Comparison of ENCODE assay signal across 8 cellular contexts in the genomic region with DNA sequence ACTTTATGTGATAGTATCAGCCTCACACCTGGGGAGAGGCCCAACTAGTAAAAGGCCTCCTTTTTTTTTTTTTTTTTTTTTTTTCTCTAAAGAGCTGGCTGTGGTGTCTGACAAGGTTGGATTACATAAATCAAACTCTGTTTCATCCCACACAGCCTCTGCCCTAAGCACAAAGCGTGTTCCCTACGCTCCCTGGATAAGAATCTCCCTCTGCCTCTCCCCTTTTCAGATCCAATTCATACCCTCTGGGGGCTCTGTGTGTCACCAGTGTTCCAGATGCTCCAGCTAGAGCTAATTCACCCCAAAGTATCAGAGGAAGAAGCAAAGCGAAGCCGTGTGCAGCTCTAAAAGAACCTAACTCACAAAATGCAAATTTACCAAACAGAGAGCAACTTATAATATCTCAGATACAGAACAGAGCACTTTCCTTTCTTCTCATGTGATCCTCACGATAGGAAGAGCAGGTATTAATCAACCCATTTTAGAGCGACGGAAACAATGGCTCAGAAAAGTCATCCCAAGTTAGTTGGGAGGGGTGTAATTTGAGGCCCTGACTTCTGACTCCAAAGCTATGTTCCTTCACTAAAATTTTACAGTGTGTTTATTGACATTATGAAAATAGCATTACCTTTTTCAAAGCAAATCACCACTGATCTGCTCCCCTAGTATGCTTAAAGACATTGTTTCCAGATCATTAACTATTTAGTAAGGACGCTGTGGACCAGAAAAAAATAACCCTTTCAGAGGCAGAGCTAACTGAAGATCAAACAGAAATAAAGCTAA. TPM values are rescaled to one million over a fixed set of nuclear protein-coding genes. Genes with fewer than 3 reads are reported as not detected.
DNase-seq lines count a peak whose midpoint lies in the region; ATAC-seq and TF ChIP-seq lines count a peak whose summit lies in the region.

No MANE protein-coding gene starts in this region.

- DNase-seq in A673 (ENCODE audit: low spot score) (no peak), activated gamma-delta T cell (lab: John Stamatoyannopoulos, UW) (no peak), NCI-H446 (lab: John Stamatoyannopoulos, UW) (no peak), NCI-H1092 (lab: John Stamatoyannopoulos, UW) (no peak)

- no peak for TF ChIP-seq POLR2A in gastroesophageal sphincter (IDR thresholded peaks at IDR 0.05)

- H3K4me1 ChIP-seq in A673 (ENCODE audit: insufficient read depth, low read length, poor library complexity, severe bottlenecking) (peaks cover 91% of the 10 kb centered on the region), gastroesophageal sphincter (peaks cover 25 to 100% (median 71%) of the 10 kb centered on the region in 3 donors)

- H3K9me3 ChIP-seq in A673 (ENCODE audit: low read depth, low read length, poor library complexity, severe bottlenecking): no peaks in the 10 kb centered on the region
- H3K9me3 ChIP-seq in gastroesophageal sphincter: no peaks in the 10 kb centered on the region

- H3K27ac ChIP-seq in A673 (ENCODE audit: low read depth, low read length, poor library complexity, severe bottlenecking) (peak overlapping the region; percentile 73), gastroesophageal sphincter (peak overlapping the region in 3 of 4 donors; percentile 91 to 93 (median 93))

- no peak overlapping the region for H3K4me3 ChIP-seq in A673 (ENCODE audit: low read depth, low read length, poor library complexity, severe bottlenecking)
- H3K4me3 ChIP-seq in gastroesophageal sphincter: no peak overlapping the region

- ATAC-seq in GM18907 (IDR thresholded peaks at IDR 0.05; ENCODE audit: unreplicated experiment) (peak; percentile 35), HG03575 (IDR thresholded peaks at IDR 0.05; ENCODE audit: extremely low read depth, insufficient number of reproducible peaks, low FRiP score, unreplicated experiment) (peak; percentile 31), gastroesophageal sphincter (no peak), GM21381 (IDR thresholded peaks at IDR 0.05; ENCODE audit: unreplicated experiment) (no peak)

- H3K27me3 ChIP-seq in A673 (replicated peaks; ENCODE audit: insufficient read depth, low read depth, low read length, poor library complexity): no peaks in the 10 kb centered on the region
- H3K27me3 ChIP-seq in gastroesophageal sphincter: no peaks in the 10 kb centered on the region

- H3K36me3 ChIP-seq in A673 (ENCODE audit: insufficient read depth, low read length, poor library complexity, severe bottlenecking) (peaks cover 1% of the 10 kb centered on the region), gastroesophageal sphincter (peaks cover 0 to 2% of the 10 kb centered on the region in 2 donors)

- 31 to 38% methylated on average over 6 to 7 of the region's 8 CpGs for WGBS in gastroesophageal sphincter (ENCODE audit: low coverage in 1 of 2), 2 donors

- no TSS peak for BruUV-seq in A673 (replicated peaks; lab: Mats Ljungman, UMichigan)

- intact Hi-C loops in A673 (cut with micrococcal nuclease; ENCODE audit: unreplicated experiment): no loop called here

- POLR2A ChIA-PET in A673 (lab: Charles Lee; ENCODE audit: low non-redundant PET): interaction anchor here (0.6 kb wide), 2 partner anchors 13 to 229 kb away, joined by 3 to 6 read pairs; a partner anchor contains a TSS

- CTCF ChIA-PET in A673 (lab: Charles Lee): interaction anchor here (0.6 to 1.4 kb wide), 2 partner anchors 8 to 23 kb away, joined by 3 to 4 read pairs; no protein-coding TSS in a partner anchor

- TF ChIP-seq CTCF in A673 (conservative IDR thresholded peaks at IDR 0.05; ENCODE audit: low read depth, low read length) (no peak), gastroesophageal sphincter (IDR thresholded peaks at IDR 0.05) (no peak)

- no peak for TF ChIP-seq EP300 in gastroesophageal sphincter (IDR thresholded peaks at IDR 0.05)

RNA-seq across cellular contexts. Expression of a gene that starts 12.4 kb away (rescaled TPM):
- total RNA-seq in A673 (2021) (18.5 and 29.9 TPM in 2 replicates), gastroesophageal sphincter (1 to 10 TPM; 4.7 to 7.5 (median 6.0) TPM)

RNA-seq across cellular contexts. Expression of a gene that starts 57.3 kb away (rescaled TPM):
- total RNA-seq in A673 (2021) (272 and 274 TPM in 2 replicates), gastroesophageal sphincter (100 to 1,000 TPM; 290 to 425 (median 324) TPM)

Comparison
In these comparisons a context has a peak if more than half of its experiments do, and no peak if none do; other contexts are left out.
1. ATAC-seq: peak in GM18907 (single experiment) and HG03575 (single experiment); none in gastroesophageal sphincter (single experiment) and GM21381 (single experiment).